ENCODE assay signal across 30 cellular contexts in the genomic region with DNA sequence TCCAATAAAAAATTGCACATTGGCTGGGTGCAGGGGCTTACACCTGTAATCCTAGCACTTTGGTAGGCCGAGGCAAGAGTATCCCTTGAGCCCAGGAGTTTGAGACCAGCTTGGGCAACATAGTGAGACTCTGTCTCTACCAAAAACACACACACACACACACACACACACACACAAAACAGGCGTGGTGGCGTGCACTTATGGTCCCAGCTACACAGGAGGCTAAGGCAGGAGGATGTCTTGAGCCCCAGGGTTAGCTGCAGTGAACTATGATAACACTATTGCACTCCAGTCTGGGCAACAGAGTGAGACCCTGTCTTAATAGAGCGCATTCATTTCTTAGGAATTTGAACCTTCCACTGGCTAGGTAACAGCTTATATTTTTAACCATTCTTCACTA.
"Had no signal": no experiment of that assay in that cellular context is flagged by ENCODE, and none has a peak within 500 bp of the region (broad histone marks: within the 10 kb centered on the region; RNA-seq: fewer than 3 reads in every experiment).

No MANE protein-coding gene starts in this region.

- DNase-seq: activated CD4-positive, alpha-beta memory T cell treated with anti-CD3 and anti-CD28 coated beads for 36 hours; activated CD4-positive, alpha-beta T cell treated with anti-CD3 and anti-CD28 coated beads for 36 hours; activated CD4-positive, alpha-beta T cell treated with anti-CD3 and anti-CD28 coated beads, Interleukin-2, amount 10 ng/mL, durations not matched to agents 24 days and 14 days; activated CD4-positive, CD25-positive, alpha-beta regulatory T cell; activated CD4-positive, CD25-positive, alpha-beta regulatory T cell treated with anti-CD3 and anti-CD28 coated beads, Interleukin-2, amount 50 U/mL, for 72 hours; activated CD8-positive, alpha-beta memory T cell treated with anti-CD3 and anti-CD28 coated beads, Interleukin-2, amount 10 ng/mL, durations not matched to agents 7 days and 5 days; activated CD8-positive, alpha-beta memory T cell treated with anti-CD3 and anti-CD28 coated beads, Interleukin-2, amount 50 U/mL, for 4 hours; activated CD8-positive, alpha-beta T cell treated with anti-CD3 and anti-CD28 coated beads, Interleukin-2, amount 10 ng/mL, durations not matched to agents 7 days and 5 days; activated effector memory CD4-positive, alpha-beta T cell treated with anti-CD3 and anti-CD28 coated beads, Interleukin-2, amount 50 U/mL, for 16 hours; activated naive CD4-positive, alpha-beta T cell treated with anti-CD3 and anti-CD28 coated beads for 36 hours; activated naive CD8-positive, alpha-beta T cell treated with anti-CD3 and anti-CD28 coated beads for 36 hours; activated naive CD8-positive, alpha-beta T cell treated with anti-CD3 and anti-CD28 coated beads, Interleukin-2, amount 50 U/mL, for 24 hours; activated T-cell treated with anti-CD3 and anti-CD28 coated beads, Interleukin-2, amount 50 U/mL, for 1 hour; activated T-cell treated with anti-CD3 and anti-CD28 coated beads, Interleukin-2, amount 50 U/mL, for 48 hours; adrenal gland; amygdala; aorta; body of pancreas; caudate nucleus; colonic mucosa; dorsolateral prefrontal cortex; effector memory CD4-positive, alpha-beta T cell; endodermal cell; foreskin keratinocyte; gastrocnemius medialis; glutamatergic neuron; heart left ventricle; T1000; WERI-Rb-1 had no signal

- H3K27ac ChIP-seq: adrenal gland, body of pancreas, colonic mucosa, dorsolateral prefrontal cortex, foreskin keratinocyte, gastrocnemius medialis, heart left ventricle, WERI-Rb-1 had no signal

- H3K27me3 ChIP-seq: adrenal gland, body of pancreas, colonic mucosa, dorsolateral prefrontal cortex, foreskin keratinocyte, gastrocnemius medialis, heart left ventricle had no signal

- H3K36me3 ChIP-seq: adrenal gland, colonic mucosa, gastrocnemius medialis, heart left ventricle, WERI-Rb-1 had no signal

- H3K4me1 ChIP-seq: adrenal gland, body of pancreas, colonic mucosa, foreskin keratinocyte, gastrocnemius medialis had no signal

- ATAC-seq: activated CD4-positive, alpha-beta T cell treated with anti-CD3 and anti-CD28 coated beads for 36 hours; activated CD8-positive, alpha-beta memory T cell treated with anti-CD3 and anti-CD28 coated beads, Interleukin-2, amount 10 ng/mL, durations not matched to agents 7 days and 5 days; activated CD8-positive, alpha-beta T cell treated with anti-CD3 and anti-CD28 coated beads, Interleukin-2, amount 10 ng/mL, durations not matched to agents 7 days and 5 days; activated naive CD8-positive, alpha-beta T cell treated with anti-CD3 and anti-CD28 coated beads, Interleukin-2, amount 50 U/mL, for 24 hours; body of pancreas; esophagus mucosa; foreskin keratinocyte; gastrocnemius medialis; heart left ventricle had no signal

- H3K9me3 ChIP-seq: adrenal gland, body of pancreas, colonic mucosa, gastrocnemius medialis, heart left ventricle had no signal

- H3K4me3 ChIP-seq: adrenal gland, body of pancreas, colonic mucosa, dorsolateral prefrontal cortex, gastrocnemius medialis, heart left ventricle had no signal
